ENCODE assay signal across 17 cellular contexts in the genomic region with DNA sequence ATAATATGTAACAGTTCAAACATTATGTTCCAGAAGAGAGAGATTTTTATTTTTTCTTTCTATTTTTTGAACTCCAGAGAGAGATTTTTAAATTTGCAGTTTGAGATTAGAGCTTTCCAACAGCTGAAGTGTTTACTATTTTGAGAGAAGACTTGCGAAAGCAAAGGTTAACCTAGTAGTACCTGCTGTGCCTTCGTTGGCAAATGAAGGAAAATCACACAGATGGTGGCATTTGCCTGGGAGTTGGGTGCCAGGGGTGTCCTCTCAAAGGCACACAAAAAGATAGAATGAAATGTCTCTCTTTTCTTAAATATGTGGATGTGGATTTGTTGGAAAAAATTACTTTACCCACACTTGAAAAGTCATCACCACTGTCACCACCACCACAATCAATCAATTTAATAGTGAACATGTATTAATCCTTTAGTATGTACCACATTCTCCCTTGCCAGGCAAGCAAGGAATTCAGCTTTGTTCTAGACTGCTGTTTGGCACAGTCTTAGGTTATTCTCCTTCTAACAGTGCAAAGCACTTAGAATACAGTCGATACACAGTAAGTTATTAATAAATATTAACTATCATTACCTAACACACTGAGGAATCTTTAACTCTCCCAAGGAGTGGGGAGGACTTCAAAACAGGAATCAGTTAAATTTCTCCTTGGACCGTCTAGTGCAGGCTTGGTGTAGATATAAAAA.
"Had no signal": no experiment of that assay in that cellular context is flagged by ENCODE, and none has a peak within 500 bp of the region (broad histone marks: within the 10 kb centered on the region; RNA-seq: fewer than 3 reads in every experiment).

No MANE protein-coding gene starts in this region.

- H3K27me3 ChIP-seq: brain microvascular endothelial cell, cardiac muscle cell, stomach, transverse colon had no signal

- DNase-seq: brain microvascular endothelial cell; cortex of kidney; effector CD8-positive, alpha-beta T cell; foreskin melanocyte; left colon; mesendoderm; naive thymus-derived CD4-positive, alpha-beta T cell; stimulated activated CD4-positive, alpha-beta T cell treated with anti-CD3 and anti-CD28 coated beads, Interleukin-2, amount 100 ng/mL, for 24 hours; stimulated activated naive CD4-positive, alpha-beta T cell; stomach; transverse colon had no signal

- H3K4me3 ChIP-seq: cardiac muscle cell, dorsolateral prefrontal cortex, lung, stomach, thoracic aorta, transverse colon had no signal

- H3K4me1 ChIP-seq: stomach, transverse colon had no signal

- ATAC-seq: left colon; naive thymus-derived CD4-positive, alpha-beta T cell; sciatic nerve had no signal

- FAIRE-seq: keratinocyte had no signal

- H3K27ac ChIP-seq: brain microvascular endothelial cell, cardiac muscle cell, stomach, transverse colon had no signal

- H3K36me3 ChIP-seq: brain microvascular endothelial cell, cardiac muscle cell, stomach, thoracic aorta, transverse colon had no signal

- H3K9me3 ChIP-seq: thoracic aorta, transverse colon had no signal
